ENCODE assay signal across 8 cellular contexts in the genomic region with DNA sequence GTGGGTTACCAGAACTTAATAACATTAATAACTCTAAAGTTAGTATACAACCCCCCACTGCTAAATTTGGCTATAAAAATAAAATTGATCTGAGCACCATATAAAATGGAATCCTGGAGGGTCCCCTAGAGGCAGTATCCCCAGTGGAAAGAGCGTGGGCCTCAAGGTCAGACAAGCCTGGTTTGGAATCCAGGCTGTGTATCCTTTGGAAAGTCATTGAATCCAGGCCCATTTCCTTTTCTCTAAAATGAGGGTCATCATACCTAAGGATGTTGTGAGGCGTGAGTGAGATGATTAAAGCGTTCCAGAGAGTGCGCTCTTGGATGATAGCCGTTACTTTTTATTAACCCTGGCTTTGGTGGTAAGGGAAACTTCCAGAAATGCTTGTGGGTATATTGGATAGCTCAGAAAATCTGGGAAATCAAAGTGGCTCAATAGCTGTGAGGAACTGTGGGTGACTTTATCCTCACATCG. TPM values are rescaled to one million over a fixed set of nuclear protein-coding genes. Genes with fewer than 3 reads are reported as not detected.
DNase-seq lines count a peak whose midpoint lies in the region; ATAC-seq and TF ChIP-seq lines count a peak whose summit lies in the region.

No MANE protein-coding gene starts in this region.

- H3K4me3 ChIP-seq in liver (ENCODE audit: low read depth in 1 of 3, low read length in 3 of 3) = no peak overlapping the region
- H3K4me3 ChIP-seq in thoracic aorta = peak overlapping the region; percentile 91

- no peak for DNase-seq in activated CD4-positive, alpha-beta T cell treated with anti-CD3 and anti-CD28 coated beads, Interleukin-2, amount 10 ng/mL, durations not matched to agents 7 days and 5 days
- no peak for DNase-seq in activated CD4-positive, alpha-beta T cell treated with anti-CD3 and anti-CD28 coated beads for 48 hours
- DNase-seq in thoracic aorta (ENCODE audit: low spot score) (no peak), amniotic stem cell (lab: John Stamatoyannopoulos, UW) (no peak), nucleus accumbens (lab: John Stamatoyannopoulos, UW) (no peak)
- no peak for DNase-seq in stimulated activated CD8-positive, alpha-beta memory T cell treated with anti-CD3 and anti-CD28 coated beads, Interleukin-4, amount 100 ng/mL, for 48 hours

- H3K4me1 ChIP-seq in liver (ENCODE audit: control insufficient read depth in 4 of 4, insufficient read depth in 4 of 4, low read length in 3 of 4) (peaks cover 3 to 34% (median 29%) of the 10 kb centered on the region in 4 donors), thoracic aorta (ENCODE audit: control insufficient read depth in 1 of 2, low read depth in 2 of 2) (peaks cover 14 to 39% of the 10 kb centered on the region in 2 donors)

- no peaks in the 10 kb centered on the region for H3K27me3 Mint-ChIP-seq in activated CD4-positive, alpha-beta T cell treated with anti-CD3 and anti-CD28 coated beads, Interleukin-2, amount 10 ng/mL, durations not matched to agents 7 days and 5 days

- peak overlapping the region; percentile 89 for H3K27ac ChIP-seq in angular gyrus (ENCODE audit: low read depth, low read length)
- peak overlapping the region; percentile 100 for H3K27ac ChIP-seq in liver (ENCODE audit: low read depth in 1 of 2, low read length in 2 of 2)
- H3K27ac ChIP-seq in thoracic aorta = peak overlapping the region; percentile 98 to 99

- TF ChIP-seq CTCF in liver (IDR thresholded peaks at IDR 0.05; ENCODE audit: low read depth, low read length, missing input control) = no peak
- TF ChIP-seq CTCF in thoracic aorta (IDR thresholded peaks at IDR 0.05) = no peak

- H3K36me3 Mint-ChIP-seq in activated CD4-positive, alpha-beta T cell treated with anti-CD3 and anti-CD28 coated beads, Interleukin-2, amount 10 ng/mL, durations not matched to agents 7 days and 5 days (ENCODE audit: low read depth) = peaks cover 24% of the 10 kb centered on the region

- H3K9ac ChIP-seq in liver (ENCODE audit: low read depth in 1 of 2, low read length in 2 of 2) = no peak overlapping the region

- no peak for ATAC-seq in thoracic aorta (ENCODE audit: insufficient number of reproducible peaks, low FRiP score, low read depth)

- POLR2A ChIA-PET in activated CD4-positive, alpha-beta T cell treated with anti-CD3 and anti-CD28 coated beads, Interleukin-2, amount 10 ng/mL, durations not matched to agents 7 days and 5 days (lab: Charles Lee) = no interaction called here

- peaks cover 0 to 6% (median 0%) of the 10 kb centered on the region in 4 donors for H3K9me3 ChIP-seq in liver (ENCODE audit: control insufficient read depth in 4 of 4, low read length in 3 of 4)
- H3K9me3 ChIP-seq in thoracic aorta = no peaks in the 10 kb centered on the region

- H3K27ac Mint-ChIP-seq in activated CD4-positive, alpha-beta T cell treated with anti-CD3 and anti-CD28 coated beads, Interleukin-2, amount 10 ng/mL, durations not matched to agents 7 days and 5 days = peak overlapping the region; percentile 99

- peaks cover 36% of the 10 kb centered on the region for H3K4me1 Mint-ChIP-seq in activated CD4-positive, alpha-beta T cell treated with anti-CD3 and anti-CD28 coated beads, Interleukin-2, amount 10 ng/mL, durations not matched to agents 7 days and 5 days

- H3K27me3 ChIP-seq in liver (ENCODE audit: control insufficient read depth in 4 of 4, insufficient read depth in 4 of 4, low read length in 3 of 4) = no peaks in the 10 kb centered on the region
- H3K27me3 ChIP-seq in thoracic aorta (replicated peaks; ENCODE audit: insufficient read depth) = no peaks in the 10 kb centered on the region

- peaks cover 7% of the 10 kb centered on the region for H3K9me3 Mint-ChIP-seq in activated CD4-positive, alpha-beta T cell treated with anti-CD3 and anti-CD28 coated beads, Interleukin-2, amount 10 ng/mL, durations not matched to agents 7 days and 5 days

- H3K36me3 ChIP-seq in liver (ENCODE audit: control insufficient read depth in 4 of 4, insufficient read depth in 3 of 4, low read depth in 1 of 4, low read length in 3 of 4) (peaks cover 0 to 6% (median 0%) of the 10 kb centered on the region in 4 donors), thoracic aorta (no peaks in the 10 kb centered on the region)

- TF ChIP-seq RAD21 in liver (IDR thresholded peaks at IDR 0.05) = no peak

- peak overlapping the region; percentile 95 for H3K4me3 Mint-ChIP-seq in activated CD4-positive, alpha-beta T cell treated with anti-CD3 and anti-CD28 coated beads, Interleukin-2, amount 10 ng/mL, durations not matched to agents 7 days and 5 days

- 70% methylated on average over 6 of the region's 6 CpGs for WGBS in liver

- CTCF ChIA-PET in activated CD4-positive, alpha-beta T cell treated with anti-CD3 and anti-CD28 coated beads, Interleukin-2, amount 10 ng/mL, durations not matched to agents 7 days and 5 days (lab: Charles Lee) = interaction anchor here (0.6 kb wide), 1 partner anchor 72 kb away, joined by 3 read pairs; no protein-coding TSS in a partner anchor

TF ChIP-seq in liver, 16 proteins besides CTCF, POLR2A, EP300 and RAD21:
- TF ChIP-seq NR2F2 (IDR thresholded peaks at IDR 0.05) (no peak), EGR1 (IDR thresholded peaks at IDR 0.05; ENCODE audit: low read depth in 2 of 2) (no peak), SP1 (IDR thresholded peaks at IDR 0.05) (no peak), RXRA (IDR thresholded peaks at IDR 0.05) (no peak), TAF1 (conservative IDR thresholded peaks at IDR 0.05) (no peak), JUND (IDR thresholded peaks at IDR 0.05) (no peak), HNF4G (IDR thresholded peaks at IDR 0.05) (no peak), HNF4A (conservative IDR thresholded peaks at IDR 0.05) (no peak), FOXA1 (IDR thresholded peaks at IDR 0.05) (no peak)
- TF ChIP-seq, protein P1, sequence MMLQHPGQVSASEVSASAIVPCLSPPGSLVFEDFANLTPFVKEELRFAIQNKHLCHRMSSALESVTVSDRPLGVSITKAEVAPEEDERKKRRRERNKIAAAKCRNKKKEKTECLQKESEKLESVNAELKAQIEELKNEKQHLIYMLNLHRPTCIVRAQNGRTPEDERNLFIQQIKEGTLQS (IDR thresholded peaks at IDR 0.05) = no peak
- TF ChIP-seq, protein P2, sequence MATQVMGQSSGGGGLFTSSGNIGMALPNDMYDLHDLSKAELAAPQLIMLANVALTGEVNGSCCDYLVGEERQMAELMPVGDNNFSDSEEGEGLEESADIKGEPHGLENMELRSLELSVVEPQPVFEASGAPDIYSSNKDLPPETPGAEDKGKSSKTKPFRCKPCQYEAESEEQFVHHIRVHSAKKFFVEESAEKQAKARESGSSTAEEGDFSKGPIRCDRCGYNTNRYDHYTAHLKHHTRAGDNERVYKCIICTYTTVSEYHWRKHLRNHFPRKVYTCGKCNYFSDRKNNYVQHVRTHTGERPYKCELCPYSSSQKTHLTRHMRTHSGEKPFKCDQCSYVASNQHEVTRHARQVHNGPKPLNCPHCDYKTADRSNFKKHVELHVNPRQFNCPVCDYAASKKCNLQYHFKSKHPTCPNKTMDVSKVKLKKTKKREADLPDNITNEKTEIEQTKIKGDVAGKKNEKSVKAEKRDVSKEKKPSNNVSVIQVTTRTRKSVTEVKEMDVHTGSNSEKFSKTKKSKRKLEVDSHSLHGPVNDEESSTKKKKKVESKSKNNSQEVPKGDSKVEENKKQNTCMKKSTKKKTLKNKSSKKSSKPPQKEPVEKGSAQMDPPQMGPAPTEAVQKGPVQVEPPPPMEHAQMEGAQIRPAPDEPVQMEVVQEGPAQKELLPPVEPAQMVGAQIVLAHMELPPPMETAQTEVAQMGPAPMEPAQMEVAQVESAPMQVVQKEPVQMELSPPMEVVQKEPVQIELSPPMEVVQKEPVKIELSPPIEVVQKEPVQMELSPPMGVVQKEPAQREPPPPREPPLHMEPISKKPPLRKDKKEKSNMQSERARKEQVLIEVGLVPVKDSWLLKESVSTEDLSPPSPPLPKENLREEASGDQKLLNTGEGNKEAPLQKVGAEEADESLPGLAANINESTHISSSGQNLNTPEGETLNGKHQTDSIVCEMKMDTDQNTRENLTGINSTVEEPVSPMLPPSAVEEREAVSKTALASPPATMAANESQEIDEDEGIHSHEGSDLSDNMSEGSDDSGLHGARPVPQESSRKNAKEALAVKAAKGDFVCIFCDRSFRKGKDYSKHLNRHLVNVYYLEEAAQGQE (IDR thresholded peaks at IDR 0.05) = no peak

RNA-seq across cellular contexts. Expression of a gene that starts 0.7 kb away (rescaled TPM):
- 1 to 10 TPM; 6.7 to 8.1 TPM for total RNA-seq in activated CD4-positive, alpha-beta T cell treated with anti-CD3 and anti-CD28 coated beads, Interleukin-2, amount 10 ng/mL, durations not matched to agents 7 days and 5 days
- total RNA-seq in liver (1 to 10 TPM; 5.4 to 8.0 TPM), thoracic aorta (10 to 100 TPM in 1 of 2 donors, 1 to 10 TPM in 1; 9.3 to 17.6 TPM)
- polyA plus RNA-seq in liver = 1 to 10 TPM; 1.3 to 2.1 TPM

RNA-seq across cellular contexts. Expression of a gene that starts 26.2 kb away (rescaled TPM):
- total RNA-seq in activated CD4-positive, alpha-beta T cell treated with anti-CD3 and anti-CD28 coated beads, Interleukin-2, amount 10 ng/mL, durations not matched to agents 7 days and 5 days = 100 to 1,000 TPM; 216 to 221 TPM
- total RNA-seq in liver (10 to 100 TPM; 42.2 to 57.0 TPM), thoracic aorta (10 to 100 TPM; 56.3 to 97.3 TPM)
- 10 to 100 TPM; 31.2 to 34.6 TPM for polyA plus RNA-seq in liver

RNA-seq across cellular contexts. Expression of a gene that starts 54.2 kb away (rescaled TPM):
- 10 to 100 TPM; 18.3 to 19.5 TPM for total RNA-seq in activated CD4-positive, alpha-beta T cell treated with anti-CD3 and anti-CD28 coated beads, Interleukin-2, amount 10 ng/mL, durations not matched to agents 7 days and 5 days
- total RNA-seq in liver (10 to 100 TPM; 29.6 to 49.3 TPM), thoracic aorta (10 to 100 TPM; 22.2 to 39.5 TPM)
- polyA plus RNA-seq in liver = 100 to 1,000 TPM in 1 of 2 donors, 10 to 100 TPM in 1; 45.8 to 142 TPM
